8 cellular contexts compared by ENCODE assay signal in genomic region chr10:73889014-73889413, GRCh38. TPM values are rescaled to one million over a fixed set of nuclear protein-coding genes. Genes with fewer than 3 reads are reported as not detected.
DNase-seq lines count a peak whose midpoint lies in the region; ATAC-seq and TF ChIP-seq lines count a peak whose summit lies in the region.

No MANE protein-coding gene starts in this region.

- H3K4me1 ChIP-seq in fibroblast of lung (ENCODE audit: control insufficient read depth, extremely low read depth, insufficient read depth, low read length) (peaks cover 34% of the 10 kb centered on the region), sigmoid colon (peaks cover 0 to 34% (median 32%) of the 10 kb centered on the region in 4 donors)

- no peak for ATAC-seq in GM18858 (IDR thresholded peaks at IDR 0.05; ENCODE audit: unreplicated experiment)

- TF ChIP-seq CTCF in fibroblast of lung (conservative IDR thresholded peaks at IDR 0.05 in 1 of 2, IDR thresholded peaks at IDR 0.05 in 1 of 2; ENCODE audit: low read depth in 1 of 2, low read length in 2 of 2) = no peak
- TF ChIP-seq CTCF in sigmoid colon (IDR thresholded peaks at IDR 0.05) = no peak

- no peaks in the 10 kb centered on the region for H3K79me2 ChIP-seq in fibroblast of lung (ENCODE audit: control insufficient read depth, insufficient read depth, low read length)

- peak; percentile 81 for DNase-seq in AG08395 (ENCODE audit: low spot score)
- peak; percentile 27 for DNase-seq in H7
- DNase-seq in RPMI7951 (ENCODE audit: low read depth) = peak; percentile 95
- peak; percentile 72 to 93 for DNase-seq in fibroblast of lung (ENCODE audit: low read depth in 2 of 2)
- DNase-seq in sigmoid colon = peak; percentile 77
- DNase-seq in HuH-7.5 (ENCODE audit: low spot score) = no peak
- no peak for DNase-seq in mucosa of gallbladder (ENCODE audit: low spot score)

- H2AFZ ChIP-seq in fibroblast of lung (ENCODE audit: low read length) = no peak overlapping the region

- H4K20me1 ChIP-seq in fibroblast of lung (ENCODE audit: control insufficient read depth, extremely low read depth, insufficient read depth, low read length) = no peaks in the 10 kb centered on the region

- H3K36me3 ChIP-seq in H7 (replicated peaks; ENCODE audit: control insufficient read depth, insufficient read depth, low read length) (no peaks in the 10 kb centered on the region), fibroblast of lung (ENCODE audit: control insufficient read depth, insufficient read depth, low read length) (no peaks in the 10 kb centered on the region), sigmoid colon (no peaks in the 10 kb centered on the region)

- no peak overlapping the region for H3K4me2 ChIP-seq in fibroblast of lung (ENCODE audit: extremely low read depth, insufficient read depth, low read length)

- intact Hi-C loops in sigmoid colon (cut with DNase I) = loop anchor here (5.0 kb wide), 2 partner anchors 108 to 348 kb away; partner anchors contain the start of gene VCL

- WGBS in sigmoid colon, 2 donors = 55 to 64% methylated on average over 7 of the region's 7 CpGs

- H3K4me3 ChIP-seq in H7 (ENCODE audit: insufficient read depth, low read depth, low read length) (no peak overlapping the region), fibroblast of lung (replicated peaks in 1 of 4; ENCODE audit: control extremely low read depth in 1 of 4, insufficient read depth in 1 of 4, low read depth in 3 of 4, low read length in 4 of 4) (no peak overlapping the region), sigmoid colon (no peak overlapping the region)

- peak overlapping the region; percentile 84 for H3K27ac ChIP-seq in fibroblast of lung (ENCODE audit: insufficient read depth, low read length)
- peak overlapping the region; percentile 84 to 91 (median 86) for H3K27ac ChIP-seq in sigmoid colon

- no peak for TF ChIP-seq POLR2A in sigmoid colon (IDR thresholded peaks at IDR 0.05)

- TF ChIP-seq EP300 in sigmoid colon (IDR thresholded peaks at IDR 0.05) = no peak

- no peak overlapping the region for H3K9ac ChIP-seq in fibroblast of lung (ENCODE audit: insufficient read depth, low read length)

- H3K9me3 ChIP-seq in fibroblast of lung (ENCODE audit: control insufficient read depth, insufficient read depth, low read depth, low read length) (no peaks in the 10 kb centered on the region), sigmoid colon (no peaks in the 10 kb centered on the region)

- no peaks in the 10 kb centered on the region for H3K27me3 ChIP-seq in H7 (ENCODE audit: control insufficient read depth, insufficient read depth, low read length)
- H3K27me3 ChIP-seq in fibroblast of lung (ENCODE audit: control insufficient read depth, insufficient read depth, low read length) = no peaks in the 10 kb centered on the region
- no peaks in the 10 kb centered on the region for H3K27me3 ChIP-seq in sigmoid colon

RNA-seq across cellular contexts. Expression of gene CAMK2G, which starts 14.7 kb away (rescaled TPM):
- 26.6 and 35.9 TPM in 2 replicates for total RNA-seq in H7 (2014; rRNA removed; shearing (Covaris generic))
- total RNA-seq in RPMI7951 (2014; rRNA removed; shearing (Covaris generic)) = 15.4 and 16.0 TPM in 2 replicates
- total RNA-seq in fibroblast of lung (19.8 and 25.9 TPM in 2 replicates), sigmoid colon (100 to 1,000 TPM; 153 to 221 (median 209) TPM), mucosa of gallbladder (43.7 TPM)
- polyA plus RNA-seq in fibroblast of lung (26.6 and 32.2 TPM in 2 replicates), sigmoid colon (10 to 100 TPM; 14.4 to 34.8 (median 17.6) TPM)
- 18.0 and 23.2 TPM in 2 replicates for polyA plus RNA-seq in fibroblast of lung (2012)
- polyA minus RNA-seq in fibroblast of lung (ENCODE audit: low replicate concordance) = 27.2 and 39.5 TPM in 2 replicates

RNA-seq across cellular contexts. Expression of gene PLAU, which starts 21.9 kb away (rescaled TPM):
- total RNA-seq in H7 (2014; rRNA removed; shearing (Covaris generic)) = 25.4 and 29.5 TPM in 2 replicates
- 173 and 188 TPM in 2 replicates for total RNA-seq in RPMI7951 (2014; rRNA removed; shearing (Covaris generic))
- total RNA-seq in fibroblast of lung = 60.1 and 93.6 TPM in 2 replicates
- polyA plus RNA-seq in fibroblast of lung = 98.9 and 332 TPM in 2 replicates
- polyA plus RNA-seq in fibroblast of lung (2012) = 90.2 and 305 TPM in 2 replicates
- polyA minus RNA-seq in fibroblast of lung (ENCODE audit: low replicate concordance) = 90.1 and 281 TPM in 2 replicates
- total RNA-seq in sigmoid colon = 1 to 10 TPM; 2.5 to 9.4 (median 3.7) TPM
- polyA plus RNA-seq in sigmoid colon = 10 to 100 TPM in 1 of 3 donors, 1 to 10 TPM in 2; 3.6 to 15.7 (median 9.9) TPM
- 15.5 TPM for total RNA-seq in mucosa of gallbladder

Comparison
In these comparisons a context has a peak if more than half of its experiments do, and no peak if none do; other contexts are left out.
1. DNase-seq: peak in AG08395 (single experiment), H7 (single experiment), RPMI7951 (single experiment), fibroblast of lung (2 of 2) and sigmoid colon (single experiment); none in HuH-7.5 (single experiment) and mucosa of gallbladder (single experiment).